In the genomic region with DNA sequence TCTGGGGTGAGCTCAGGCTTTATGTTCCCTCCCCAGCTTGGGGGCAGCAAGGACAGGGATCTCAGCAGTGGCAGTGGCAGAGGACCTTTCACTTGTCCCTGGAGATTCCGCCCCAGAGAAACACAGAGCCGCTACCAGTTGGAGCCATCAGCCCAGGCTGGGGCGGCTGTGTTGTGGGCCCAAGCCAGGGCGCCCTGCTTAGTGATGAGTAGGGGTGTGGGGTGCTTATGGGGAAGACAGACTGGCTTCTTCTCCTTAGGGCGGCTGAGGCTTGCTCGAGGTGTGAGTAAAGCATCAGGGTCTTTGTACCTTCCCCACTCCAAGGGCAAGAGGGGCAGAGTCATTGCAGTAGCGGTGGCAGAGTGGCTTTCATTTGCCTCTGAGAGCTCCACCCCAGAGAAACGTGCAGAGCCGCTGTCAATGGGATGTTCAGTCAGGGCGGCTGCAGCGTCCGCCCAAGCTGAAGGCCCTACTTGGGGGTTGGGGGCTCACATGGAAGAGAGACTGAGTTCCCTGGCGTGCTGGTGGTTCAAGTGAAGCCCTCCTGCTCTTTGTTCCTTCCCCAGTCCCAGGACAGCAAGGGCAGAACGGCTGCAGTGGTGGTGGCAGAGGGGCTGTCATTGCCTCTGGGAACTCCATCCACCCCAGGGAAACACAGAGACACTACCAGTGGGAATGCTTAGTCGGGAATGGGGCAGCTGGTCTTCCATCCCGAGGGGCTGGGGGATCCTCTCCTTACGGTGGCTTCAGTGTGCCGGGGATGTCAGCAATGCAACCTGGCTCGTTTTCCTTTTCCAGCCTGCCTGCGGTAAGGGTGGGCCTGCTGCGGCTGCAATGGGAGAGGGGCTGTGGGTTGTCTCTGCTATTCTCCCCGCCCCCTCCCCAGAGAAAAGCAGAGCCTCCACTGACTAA, we compare ENCODE assay signal across 18 cellular contexts.
"Had no signal": no experiment of that assay in that cellular context is flagged by ENCODE, and none has a peak within 500 bp of the region (broad histone marks: within the 10 kb centered on the region; RNA-seq: fewer than 3 reads in every experiment).

No MANE protein-coding gene starts in this region.

- H3K4me1 ChIP-seq: gastrocnemius medialis, left lung, stomach had no signal

- H3K27me3 Mint-ChIP-seq: activated CD4-positive, alpha-beta memory T cell treated with anti-CD3 and anti-CD28 coated beads for 36 hours; activated CD8-positive, alpha-beta memory T cell treated with anti-CD3 and anti-CD28 coated beads, Interleukin-2, amount 10 ng/mL, durations not matched to agents 7 days and 5 days; activated T-helper 17 cell treated with anti-CD3 and anti-CD28 coated beads, Interleukin-2, amount 50 U/mL, for 72 hours had no signal

- H3K27me3 ChIP-seq: gastrocnemius medialis, left lung, stomach had no signal

- H3K4me3 ChIP-seq: gastrocnemius medialis, left lung, stomach had no signal

- H3K36me3 Mint-ChIP-seq: activated CD4-positive, alpha-beta memory T cell treated with anti-CD3 and anti-CD28 coated beads for 36 hours; activated CD8-positive, alpha-beta memory T cell treated with anti-CD3 and anti-CD28 coated beads, Interleukin-2, amount 10 ng/mL, durations not matched to agents 7 days and 5 days had no signal

- H3K4me3 Mint-ChIP-seq: activated CD4-positive, alpha-beta memory T cell treated with anti-CD3 and anti-CD28 coated beads for 36 hours; activated CD8-positive, alpha-beta memory T cell treated with anti-CD3 and anti-CD28 coated beads, Interleukin-2, amount 10 ng/mL, durations not matched to agents 7 days and 5 days; activated T-helper 17 cell treated with anti-CD3 and anti-CD28 coated beads, Interleukin-2, amount 50 U/mL, for 72 hours; mesothelial cell of epicardium had no signal

- H3K4me1 Mint-ChIP-seq: activated CD8-positive, alpha-beta memory T cell treated with anti-CD3 and anti-CD28 coated beads, Interleukin-2, amount 10 ng/mL, durations not matched to agents 7 days and 5 days; activated T-helper 17 cell treated with anti-CD3 and anti-CD28 coated beads, Interleukin-2, amount 50 U/mL, for 72 hours had no signal

- H3K36me3 ChIP-seq: gastrocnemius medialis, left lung, stomach had no signal

- H3K9me3 ChIP-seq: gastrocnemius medialis, left lung had no signal

- H3K27ac Mint-ChIP-seq: activated CD4-positive, alpha-beta memory T cell treated with anti-CD3 and anti-CD28 coated beads for 36 hours; activated CD8-positive, alpha-beta memory T cell treated with anti-CD3 and anti-CD28 coated beads, Interleukin-2, amount 10 ng/mL, durations not matched to agents 7 days and 5 days; activated T-helper 17 cell treated with anti-CD3 and anti-CD28 coated beads, Interleukin-2, amount 50 U/mL, for 72 hours had no signal

- DNase-seq: activated CD4-positive, alpha-beta memory T cell treated with anti-CD3 and anti-CD28 coated beads for 36 hours; activated CD4-positive, alpha-beta T cell treated with anti-CD3 and anti-CD28 coated beads for 4 hours; activated CD8-positive, alpha-beta memory T cell treated with anti-CD3 and anti-CD28 coated beads, Interleukin-2, amount 10 ng/mL, durations not matched to agents 7 days and 5 days; activated naive CD4-positive, alpha-beta T cell; cortex of kidney; effector CD4-positive, alpha-beta T cell; gastrocnemius medialis; head of caudate nucleus; nephron progenitor cell; occipital lobe; retina; stomach; SW 1271; T-helper 2 cell; trophoblast cell had no signal

- ATAC-seq: activated CD8-positive, alpha-beta memory T cell treated with anti-CD3 and anti-CD28 coated beads, Interleukin-2, amount 10 ng/mL, durations not matched to agents 7 days and 5 days; activated T-helper 17 cell treated with anti-CD3 and anti-CD28 coated beads, Interleukin-2, amount 50 U/mL, for 72 hours; gastrocnemius medialis; left lung had no signal

- H3K27ac ChIP-seq: gastrocnemius medialis, left lung, stomach had no signal
